ENCODE assay signal across 16 cellular contexts in the genomic region with DNA sequence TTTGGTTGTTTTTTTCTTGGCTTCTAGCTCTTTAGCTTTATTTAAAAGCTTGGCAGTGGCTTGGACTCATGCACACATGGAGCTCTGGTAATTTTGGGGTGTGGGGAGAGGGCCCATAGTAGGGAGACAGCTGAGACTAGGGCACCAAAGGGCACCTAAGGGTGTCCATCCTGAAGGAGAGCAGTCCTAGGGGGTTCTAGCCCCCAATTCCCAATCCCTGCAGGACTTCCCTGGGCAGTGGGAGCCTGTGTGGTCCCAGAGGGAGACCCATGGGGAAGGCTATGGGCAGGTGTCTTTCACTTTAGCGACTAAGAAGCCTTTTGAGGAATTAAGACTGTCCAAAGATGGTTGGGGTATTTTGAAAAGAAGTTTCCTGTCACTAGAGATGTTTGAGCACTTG. TPM values are rescaled to one million over a fixed set of nuclear protein-coding genes. Genes with fewer than 3 reads are reported as not detected.
DNase-seq lines count a peak whose midpoint lies in the region; ATAC-seq and TF ChIP-seq lines count a peak whose summit lies in the region.
"Had no signal": no experiment of that assay in that cellular context is flagged by ENCODE, and none has a peak within 500 bp of the region (broad histone marks: within the 10 kb centered on the region; RNA-seq: fewer than 3 reads in every experiment).

No MANE protein-coding gene starts in this region.

- no peak overlapping the region for H2AFZ ChIP-seq in mammary epithelial cell (ENCODE audit: low read depth, low read length)

- no TSS peak for BruUV-seq in mammary epithelial cell (replicated peaks; lab: Mats Ljungman, UMichigan)

- intact Hi-C loops in breast epithelium (cut with DNase I; ENCODE audit: low total_unique reads): no loop called here
- intact Hi-C loops in mammary epithelial cell (cut with micrococcal nuclease): no loop called here
- intact Hi-C loops in sigmoid colon (cut with DNase I): no loop called here
- intact Hi-C loops in posterior cingulate gyrus (cut with DNase I): no loop called here

- H3K4me1 ChIP-seq in breast epithelium (peaks cover 11 to 17% of the 10 kb centered on the region in 2 donors), mammary epithelial cell (ENCODE audit: insufficient read depth, low read length) (peaks cover 8% of the 10 kb centered on the region), esophagus (ENCODE audit: control insufficient read depth in 2 of 2, insufficient read depth in 2 of 2, low read length in 1 of 2) (peaks cover 4 to 33% of the 10 kb centered on the region in 2 donors), sigmoid colon (no peaks in the 10 kb centered on the region), urinary bladder (ENCODE audit: insufficient read depth) (no peaks in the 10 kb centered on the region), foreskin keratinocyte (no peaks in the 10 kb centered on the region)
- H3K4me1 ChIP-seq: neural progenitor cell had no signal

- no peaks in the 10 kb centered on the region for H3K79me2 ChIP-seq in mammary epithelial cell (ENCODE audit: insufficient read depth, low read length)

- no peaks in the 10 kb centered on the region for H3K9me3 ChIP-seq in breast epithelium
- no peaks in the 10 kb centered on the region for H3K9me3 ChIP-seq in mammary epithelial cell (replicated peaks; ENCODE audit: insufficient read depth, low read length)
- no peaks in the 10 kb centered on the region for H3K9me3 ChIP-seq in esophagus (ENCODE audit: control insufficient read depth in 2 of 2, insufficient read depth in 1 of 2, low read depth in 1 of 2, low read length in 1 of 2)
- H3K9me3 ChIP-seq in sigmoid colon: peaks cover 0 to 2% (median 0%) of the 10 kb centered on the region in 4 donors

- DNase-seq in breast epithelium (ENCODE audit: low spot score in 2 of 2) (no peak), mammary epithelial cell (no peak), sigmoid colon (no peak), foreskin keratinocyte (no peak), retina (no peak), posterior cingulate gyrus (no peak)
- DNase-seq: foreskin melanocyte, kidney glomerular epithelial cell, NCI-H1105, NCI-H2107, NCI-H510A treated with DMSO at 0.1 percent for 48 hours had no signal

- CTCF ChIA-PET in mammary epithelial cell (lab: Charles Lee; ENCODE audit: low non-redundant PET): no interaction called here

- H3K27me3 ChIP-seq in breast epithelium (no peaks in the 10 kb centered on the region), mammary epithelial cell (ENCODE audit: insufficient read depth, low read length) (no peaks in the 10 kb centered on the region), esophagus (ENCODE audit: control insufficient read depth in 1 of 2, insufficient read depth in 2 of 2, low read length in 2 of 2) (no peaks in the 10 kb centered on the region), sigmoid colon (peaks cover 0 to 4% (median 0%) of the 10 kb centered on the region in 3 donors), foreskin keratinocyte (no peaks in the 10 kb centered on the region)
- H3K27me3 ChIP-seq: neural progenitor cell had no signal

- no peak for ATAC-seq in foreskin keratinocyte

- no peaks in the 10 kb centered on the region for H3K36me3 ChIP-seq in breast epithelium
- H3K36me3 ChIP-seq in mammary epithelial cell (ENCODE audit: insufficient read depth, low read length): no peaks in the 10 kb centered on the region
- peaks cover 4 to 5% of the 10 kb centered on the region in 2 donors for H3K36me3 ChIP-seq in esophagus (ENCODE audit: control insufficient read depth in 2 of 2, insufficient read depth in 2 of 2, low read length in 1 of 2)
- H3K36me3 ChIP-seq in sigmoid colon: no peaks in the 10 kb centered on the region
- no peaks in the 10 kb centered on the region for H3K36me3 ChIP-seq in urinary bladder (ENCODE audit: insufficient read depth)
- H3K36me3 ChIP-seq: neural progenitor cell had no signal

- 60% methylated on average over 1 of the region's 1 CpG for WGBS in mammary epithelial cell (ENCODE audit: low coverage, missing lambda C conversion rate)
- WGBS in esophagus, 2 donors: 73 to 100% methylated on average over 1 of the region's 1 CpG
- 85 to 86% methylated on average over 1 of the region's 1 CpG for WGBS in sigmoid colon, 2 donors
- WGBS in urinary bladder: 77% methylated on average over 1 of the region's 1 CpG

- in situ Hi-C loops in mammary epithelial cell (cut with MboI; ENCODE audit: low sequenced_read_pairs in 2 of 2): no loop called here

- TF ChIP-seq POLR2A in breast epithelium (IDR thresholded peaks at IDR 0.05) (no peak), sigmoid colon (IDR thresholded peaks at IDR 0.05) (no peak)

- no peak overlapping the region for H3K9ac ChIP-seq in mammary epithelial cell (ENCODE audit: insufficient read depth, low read length)
- H3K9ac ChIP-seq: neural progenitor cell had no signal

- peak overlapping the region in 2 of 3 donors; percentile 47 to 58 for H3K4me3 ChIP-seq in breast epithelium
- H3K4me3 ChIP-seq in mammary epithelial cell (replicated peaks in 1 of 3; ENCODE audit: insufficient read depth in 1 of 3, low read depth in 2 of 3, low read length in 3 of 3): no peak overlapping the region
- H3K4me3 ChIP-seq in esophagus (ENCODE audit: low read depth in 1 of 2, low read length in 2 of 2): no peak overlapping the region
- H3K4me3 ChIP-seq in sigmoid colon: no peak overlapping the region
- H3K4me3 ChIP-seq in urinary bladder (ENCODE audit: low read depth, low read length): no peak overlapping the region
- H3K4me3 ChIP-seq: neural progenitor cell had no signal

- H3K4me2 ChIP-seq in mammary epithelial cell (ENCODE audit: insufficient read depth, low read depth, low read length): no peak overlapping the region
- H3K4me2 ChIP-seq: neural progenitor cell had no signal

- no peak for TF ChIP-seq EP300 in sigmoid colon (IDR thresholded peaks at IDR 0.05)

- peak overlapping the region; percentile 77 to 94 for H3K27ac ChIP-seq in breast epithelium
- no peak overlapping the region for H3K27ac ChIP-seq in mammary epithelial cell (ENCODE audit: insufficient read depth, low read depth, low read length)
- H3K27ac ChIP-seq in esophagus (ENCODE audit: low read depth in 2 of 2, low read length in 1 of 2): peak overlapping the region; percentile 72 to 76
- peak overlapping the region; percentile 54 to 84 (median 66) for H3K27ac ChIP-seq in sigmoid colon
- peak overlapping the region; percentile 82 for H3K27ac ChIP-seq in urinary bladder (ENCODE audit: low read depth)
- no peak overlapping the region for H3K27ac ChIP-seq in foreskin keratinocyte
- H3K27ac ChIP-seq: neural progenitor cell had no signal

- no peaks in the 10 kb centered on the region for H4K20me1 ChIP-seq in mammary epithelial cell (ENCODE audit: insufficient read depth, low read length)

- TF ChIP-seq CTCF in breast epithelium (IDR thresholded peaks at IDR 0.05): no peak
- no peak for TF ChIP-seq CTCF in mammary epithelial cell (conservative IDR thresholded peaks at IDR 0.05 in 1 of 2, IDR thresholded peaks at IDR 0.05 in 1 of 2; ENCODE audit: extremely low read depth in 1 of 2, insufficient read depth in 1 of 2, low read depth in 1 of 2, low read length in 2 of 2)
- no peak for TF ChIP-seq CTCF in sigmoid colon (IDR thresholded peaks at IDR 0.05)
- no peak for TF ChIP-seq CTCF in foreskin keratinocyte (conservative IDR thresholded peaks at IDR 0.05)

- dilution Hi-C loops in mammary epithelial cell (cut with HindIII; ENCODE audit: low sequenced_read_pairs): loop anchor here (5.0 kb wide), 1 partner anchor 58 kb away; no protein-coding TSS in a partner anchor

RNA-seq across cellular contexts. Expression of a gene that starts 6.9 kb away (rescaled TPM):
- total RNA-seq in breast epithelium: 100 to 1,000 TPM in 1 of 3 donors, 10 to 100 TPM in 2; 58.4 to 882 (median 74.1) TPM
- under 1 TPM; 0.17 to 0.52 TPM for total RNA-seq in mammary epithelial cell
- polyA plus RNA-seq in mammary epithelial cell: 0.52 TPM
- not detected for polyA minus RNA-seq in mammary epithelial cell
- 10 to 100 TPM; 40.4 to 64.5 TPM for polyA plus RNA-seq in esophagus
- 10 to 100 TPM; 17.2 to 50.3 (median 33.7) TPM for total RNA-seq in sigmoid colon
- 1 to 10 TPM in 2 of 3 donors, under 1 TPM in 1; 0.23 to 6.0 (median 4.8) TPM for polyA plus RNA-seq in sigmoid colon
- 56.6 TPM for total RNA-seq in urinary bladder
- 71.5 TPM for polyA plus RNA-seq in urinary bladder
- not detected in 2 replicates for total RNA-seq in foreskin keratinocyte
- polyA plus RNA-seq in foreskin keratinocyte: 0.03 TPM in 1 of 2 replicates, not detected in the other
- total RNA-seq: A172; activated T-helper 1 cell treated with anti-CD3 and anti-CD28 coated beads, Interleukin-12 subunit alpha, Interleukin-12 subunit beta, Interleukin-2, Interleukin-4 antibody, amounts not matched to agents 30 ng/mL and 10 ng/mL and 1 ng/mL, durations not matched to agents 14 hours and 24 hours and 36 hours had no signal

Comparison
In these comparisons a context has a peak if more than half of its experiments do, and no peak if none do; other contexts are left out.
1. H3K27ac ChIP-seq: peak in breast epithelium (2 of 2), esophagus (2 of 2), sigmoid colon (4 of 4) and urinary bladder (single experiment); none in mammary epithelial cell (single experiment) and foreskin keratinocyte (single experiment).
2. H3K4me3 ChIP-seq: peak in breast epithelium (2 of 3); none in mammary epithelial cell (0 of 3), esophagus (0 of 2), sigmoid colon (0 of 4) and urinary bladder (single experiment).
3. RNA of a gene that starts 6.9 kb away (total RNA-seq): 58.4 to 882 TPM in breast epithelium, 56.6 TPM in urinary bladder (single experiment) and 17.2 to 50.3 TPM in sigmoid colon; 0.17 to 0.52 TPM in mammary epithelial cell and not detected in foreskin keratinocyte; every median in the first group is over 10 times any median in the second.